13 cellular contexts compared by ENCODE assay signal in genomic region chr11:63901660-63902059, GRCh38. TPM values are rescaled to one million over a fixed set of nuclear protein-coding genes. Genes with fewer than 3 reads are reported as not detected.
DNase-seq lines count a peak whose midpoint lies in the region; ATAC-seq, FAIRE-seq and TF ChIP-seq lines count a peak whose summit lies in the region.
"Had no signal": no experiment of that assay in that cellular context is flagged by ENCODE, and none has a peak within 500 bp of the region (broad histone marks: within the 10 kb centered on the region; RNA-seq: fewer than 3 reads in every experiment).

No MANE protein-coding gene starts in this region.

- H3K27me3 ChIP-seq in adipocyte (replicated peaks; ENCODE audit: control insufficient read depth, insufficient read depth, low read length): no peaks in the 10 kb centered on the region
- H3K27me3 ChIP-seq in small intestine (ENCODE audit: control insufficient read depth in 2 of 2, insufficient read depth in 2 of 2, low read length in 2 of 2): no peaks in the 10 kb centered on the region
- H3K27me3 ChIP-seq: adrenal gland, heart left ventricle had no signal

- WGBS in small intestine, 3 donors: 76% methylated on average over 3 of the region's 3 CpGs

- no peak for DNase-seq in D721Med (ENCODE audit: insufficient read length, low spot score)
- peak; percentile 32 for DNase-seq in KBM-7
- DNase-seq in adipocyte (ENCODE audit: low read depth): peak; percentile 24
- no peak for DNase-seq in left colon
- DNase-seq in mucosa of gallbladder (ENCODE audit: low spot score): no peak
- no peak for DNase-seq in small intestine
- DNase-seq in NCI-H2029 (lab: John Stamatoyannopoulos, UW): no peak
- DNase-seq: activated CD4-positive, alpha-beta T cell treated with anti-CD3 and anti-CD28 coated beads for 4 hours; adrenal gland; heart left ventricle; KG1; OCI-M1 had no signal

- no peak overlapping the region for H3K27ac ChIP-seq in small intestine (ENCODE audit: low read depth in 1 of 2, low read length in 1 of 2)
- H3K27ac ChIP-seq: adrenal gland, heart left ventricle had no signal

- H3K4me3 ChIP-seq in adipocyte (ENCODE audit: low read length) (no peak overlapping the region), small intestine (ENCODE audit: low read depth in 1 of 2, low read length in 2 of 2) (no peak overlapping the region)
- H3K4me3 ChIP-seq: adrenal gland, heart left ventricle had no signal

- FAIRE-seq in D721Med (lab: Jason Lieb, UNC): no peak
- no peak for FAIRE-seq in small intestine (lab: Jason Lieb, UNC)

- peak; percentile 2 for TF ChIP-seq CTCF in D721Med (IDR thresholded peaks at IDR 0.05; ENCODE audit: insufficient read depth, missing control alignments)

- H3K36me3 ChIP-seq in adipocyte (ENCODE audit: control insufficient read depth, insufficient read depth, low read length, severe bottlenecking) (peaks cover 90% of the 10 kb centered on the region), small intestine (ENCODE audit: control insufficient read depth in 2 of 2, insufficient read depth in 2 of 2, low read length in 2 of 2) (peaks cover 50 to 71% of the 10 kb centered on the region in 2 donors)

- H3K9me3 ChIP-seq in adipocyte (ENCODE audit: control insufficient read depth, low read length) (no peaks in the 10 kb centered on the region), small intestine (ENCODE audit: control insufficient read depth, low read depth) (no peaks in the 10 kb centered on the region)
- H3K9me3 ChIP-seq: adrenal gland, heart left ventricle had no signal

- intact Hi-C loops in left colon (cut with DNase I, micrococcal nuclease): no loop called here

- ATAC-seq in left colon (peak; percentile 44), HG02973 (IDR thresholded peaks at IDR 0.05; ENCODE audit: unreplicated experiment) (no peak)
- ATAC-seq: heart left ventricle had no signal

- H3K9ac ChIP-seq in adipocyte (ENCODE audit: low read length): no peak overlapping the region

- in situ Hi-C loops in KBM-7 (cut with MboI; ENCODE audit: low pct_unique_long_range_greater_than_20kb, low sequenced_read_pairs): no loop called here

- H3K4me1 ChIP-seq in adipocyte (ENCODE audit: control insufficient read depth, insufficient read depth, low read length): no peaks in the 10 kb centered on the region
- H3K4me1 ChIP-seq in small intestine (ENCODE audit: control insufficient read depth in 2 of 2, insufficient read depth in 1 of 2, low read depth in 1 of 2, low read length in 1 of 2): no peaks in the 10 kb centered on the region
- H3K4me1 ChIP-seq: adrenal gland had no signal

RNA-seq across cellular contexts. Expression of gene RCOR2, which starts 15.3 kb away (rescaled TPM):
- total RNA-seq in left colon (1 to 10 TPM; 2.1 to 2.5 TPM), mucosa of gallbladder (2.7 TPM)
- 1 to 10 TPM in 2 of 3 donors, not detected in 1; 1.3 to 2.1 TPM for polyA plus RNA-seq in small intestine

RNA-seq across cellular contexts. Expression of gene NAA40, which starts 37.1 kb away (rescaled TPM):
- total RNA-seq in left colon (10 to 100 TPM; 24.6 to 34.2 TPM), mucosa of gallbladder (26.2 TPM)
- 10 to 100 TPM; 13.1 to 36.2 (median 16.5) TPM for polyA plus RNA-seq in small intestine

Comparison
In these comparisons a context has a peak if more than half of its experiments do, and no peak if none do; other contexts are left out.
1. DNase-seq: peak in KBM-7 (single experiment) and adipocyte (single experiment); none in D721Med (single experiment), left colon (0 of 2), mucosa of gallbladder (single experiment), small intestine (single experiment) and NCI-H2029 (single experiment).